17 cellular contexts compared by ENCODE assay signal in genomic region chr2:221836091-221836490, GRCh38.
DNase-seq lines count a peak whose midpoint lies in the region; ATAC-seq, FAIRE-seq and TF ChIP-seq lines count a peak whose summit lies in the region.
"Had no signal": no experiment of that assay in that cellular context is flagged by ENCODE, and none has a peak within 500 bp of the region (broad histone marks: within the 10 kb centered on the region; RNA-seq: fewer than 3 reads in every experiment).

No MANE protein-coding gene starts in this region.

- peak; percentile 16 for DNase-seq in AG20443 (ENCODE audit: low spot score)
- DNase-seq in HCT116 (ENCODE audit: low read depth, low spot score), result no peak
- DNase-seq in bronchial epithelial cell (ENCODE audit: low read depth), result peak; percentile 22
- peak; percentile 8 for DNase-seq in myocyte (ENCODE audit: low read depth)
- DNase-seq in upper lobe of left lung, result no peak
- no peak for DNase-seq in stimulated activated naive CD8-positive, alpha-beta T cell treated with anti-CD3 and anti-CD28 coated beads, Interleukin-15, Interleukin-2, amounts not matched to agents 100 U/mL and 50 U/mL, for 24 hours
- no peak for DNase-seq in suprapubic skin (ENCODE audit: low spot score in 2 of 2)
- DNase-seq: C1 segment of cervical spinal cord, GF-D8, GOT3, HFFc6, NCI-H1105 treated with DMSO at 0.1 percent for 48 hours, NCI-H187 treated with DMSO at 0.1 percent for 48 hours, NCI-H2171, NCI-H446 treated with DMSO at 0.1 percent for 48 hours had no signal

- H3K4me2 ChIP-seq in HCT116 (ENCODE audit: low read length), result no peak overlapping the region

- TF ChIP-seq EP300 in upper lobe of left lung (IDR thresholded peaks at IDR 0.05) (no peak), suprapubic skin (IDR thresholded peaks at IDR 0.05) (no peak)

- H3K79me2 ChIP-seq in HCT116 (ENCODE audit: insufficient read depth, low read length), result no peaks in the 10 kb centered on the region

- H3K9me3 ChIP-seq in HCT116 (ENCODE audit: control insufficient read depth in 1 of 2, insufficient read depth in 1 of 2, low read depth in 1 of 2, low read length in 2 of 2) (no peaks in the 10 kb centered on the region), upper lobe of left lung (no peaks in the 10 kb centered on the region), suprapubic skin (no peaks in the 10 kb centered on the region)

- intact Hi-C loops in HCT116 (cut with micrococcal nuclease), result no loop called here

- H3K27ac ChIP-seq in HCT116 (ENCODE audit: low read depth, low read length) (no peak overlapping the region), upper lobe of left lung (no peak overlapping the region), suprapubic skin (no peak overlapping the region)

- no peaks in the 10 kb centered on the region for H3K9me2 ChIP-seq in HCT116 (ENCODE audit: insufficient read depth)

- no peak overlapping the region for H3K9ac ChIP-seq in HCT116 (ENCODE audit: low read length)

- H3K27me3 ChIP-seq in HCT116 (ENCODE audit: insufficient read depth, low read length), result peaks cover 6% of the 10 kb centered on the region; the same call in 1 of the 2 replicates
- H3K27me3 ChIP-seq in bronchial epithelial cell (ENCODE audit: control insufficient read depth, insufficient read depth, low read length), result no peaks in the 10 kb centered on the region
- no peaks in the 10 kb centered on the region for H3K27me3 ChIP-seq in upper lobe of left lung
- H3K27me3 ChIP-seq in suprapubic skin, result no peaks in the 10 kb centered on the region

- H3K4me3 ChIP-seq in HCT116 (replicated peaks in 1 of 2; ENCODE audit: low read depth in 1 of 2, low read length in 2 of 2) (no peak overlapping the region), bronchial epithelial cell (ENCODE audit: low read depth, low read length) (no peak overlapping the region), upper lobe of left lung (no peak overlapping the region), suprapubic skin (no peak overlapping the region)

- no peak for TF ChIP-seq POLR2A in HCT116 (IDR thresholded peaks at IDR 0.05; ENCODE audit: borderline replicate concordance, extremely low read depth, insufficient read depth, insufficient read length)
- TF ChIP-seq POLR2A in upper lobe of left lung (IDR thresholded peaks at IDR 0.05), result no peak
- TF ChIP-seq POLR2A in suprapubic skin (IDR thresholded peaks at IDR 0.05), result no peak

- CTCF ChIA-PET in HCT116 (lab: Charles Lee), result no interaction called here

- H3K4me1 ChIP-seq in HCT116 (ENCODE audit: control insufficient read depth in 1 of 2, insufficient read depth in 2 of 2, low read length in 2 of 2) (no peaks in the 10 kb centered on the region), upper lobe of left lung (no peaks in the 10 kb centered on the region), suprapubic skin (no peaks in the 10 kb centered on the region)

- ATAC-seq in HCT116, result no peak
- no peak for ATAC-seq in upper lobe of left lung (ENCODE audit: low FRiP score in 2 of 2)
- ATAC-seq in stimulated activated naive CD8-positive, alpha-beta T cell treated with anti-CD3 and anti-CD28 coated beads, Interleukin-15, Interleukin-2, amounts not matched to agents 100 U/mL and 50 U/mL, for 24 hours, result no peak

- no peaks in the 10 kb centered on the region for H3K36me3 ChIP-seq in HCT116 (ENCODE audit: control insufficient read depth in 1 of 2, insufficient read depth in 2 of 2, low read length in 2 of 2)
- H3K36me3 ChIP-seq in bronchial epithelial cell (ENCODE audit: control insufficient read depth, insufficient read depth, low read length), result no peaks in the 10 kb centered on the region
- no peaks in the 10 kb centered on the region for H3K36me3 ChIP-seq in upper lobe of left lung
- no peaks in the 10 kb centered on the region for H3K36me3 ChIP-seq in suprapubic skin

- no TSS peak for BruUV-seq in HCT116 (replicated peaks; lab: Mats Ljungman, UMichigan)

- 0 out of 2 replicates have a peak, but pooled peaks have one; percentile 12 for TF ChIP-seq RAD21 in HCT116 (IDR thresholded peaks at IDR 0.05; ENCODE audit: low read depth)

- RAD21 ChIA-PET in HCT116 (lab: Charles Lee; ENCODE audit: low non-redundant PET in 1 of 2, low total read pairs in 2 of 2, uncharacterized antibody in 2 of 2, unreplicated experiment in 2 of 2), result no interaction called here

- no peak for TF ChIP-seq CTCF in HCT116 (IDR thresholded peaks at IDR 0.05 in 2 of 3, conservative IDR thresholded peaks at IDR 0.05 in 1 of 3; ENCODE audit: borderline replicate concordance in 1 of 3, insufficient read depth in 1 of 3, low read depth in 2 of 3, low read length in 2 of 3)
- no peak for TF ChIP-seq CTCF in bronchial epithelial cell (IDR thresholded peaks at IDR 0.05; ENCODE audit: insufficient read depth, low read length, severe bottlenecking)
- no peak for TF ChIP-seq CTCF in upper lobe of left lung (IDR thresholded peaks at IDR 0.05)
- no peak for TF ChIP-seq CTCF in suprapubic skin (IDR thresholded peaks at IDR 0.05)

- POLR2A ChIA-PET in HCT116 (lab: Charles Lee), result no interaction called here

- no peak overlapping the region for H2AFZ ChIP-seq in HCT116 (ENCODE audit: low read depth, low read length, poor library complexity, severe bottlenecking)

- WGBS in upper lobe of left lung, 2 donors, result 77 to 79% methylated on average over 3 of the region's 3 CpGs
- 38% methylated on average over 3 of the region's 3 CpGs for WGBS in suprapubic skin

- no peak for FAIRE-seq in bronchial epithelial cell (lab: Jason Lieb, UNC)
- FAIRE-seq: A204.1, GM12892 had no signal

- no peaks in the 10 kb centered on the region for H4K20me1 ChIP-seq in HCT116 (ENCODE audit: insufficient read depth)

TF ChIP-seq in HCT116, 20 proteins besides CTCF, POLR2A, EP300 and RAD21 (continues in another document):
- TF ChIP-seq POLR2AphosphoS5 (IDR thresholded peaks at IDR 0.05; ENCODE audit: low read depth, low read length) (no peak), ATF3 (IDR thresholded peaks at IDR 0.05) (no peak), FOSL1 (IDR thresholded peaks at IDR 0.05; ENCODE audit: low read depth) (no peak), REST (IDR thresholded peaks at IDR 0.05; ENCODE audit: low read depth) (no peak), CEBPB (IDR thresholded peaks at IDR 0.05; ENCODE audit: low read depth) (no peak), SRF (IDR thresholded peaks at IDR 0.05; ENCODE audit: low read depth) (no peak), SIN3A (IDR thresholded peaks at IDR 0.05; ENCODE audit: low read depth) (no peak), TCF7L2 (IDR thresholded peaks at IDR 0.05; ENCODE audit: borderline replicate concordance, extremely low read depth, insufficient read depth, insufficient read length) (no peak), ZBTB33 (IDR thresholded peaks at IDR 0.05; ENCODE audit: extremely low read depth, insufficient replicate concordance, low read length) (no peak), EGR1 (IDR thresholded peaks at IDR 0.05; ENCODE audit: low read depth) (no peak), ELF1 (IDR thresholded peaks at IDR 0.05; ENCODE audit: borderline replicate concordance, low read depth) (no peak), ZNF274 (IDR thresholded peaks at IDR 0.05; ENCODE audit: low read depth, low read length) (no peak), MAX (IDR thresholded peaks at IDR 0.05) (no peak), JUND (IDR thresholded peaks at IDR 0.05) (no peak), EZH2 (IDR thresholded peaks at IDR 0.05) (no peak), SP1 (IDR thresholded peaks at IDR 0.05; ENCODE audit: low read depth) (no peak)

Comparison
In these comparisons a context has a peak if more than half of its experiments do, and no peak if none do; other contexts are left out.
1. DNase-seq: peak in AG20443 (single experiment), bronchial epithelial cell (single experiment) and myocyte (single experiment); none in HCT116 (single experiment), upper lobe of left lung (0 of 2), stimulated activated naive CD8-positive, alpha-beta T cell treated with anti-CD3 and anti-CD28 coated beads, Interleukin-15, Interleukin-2, amounts not matched to agents 100 U/mL and 50 U/mL, for 24 hours (single experiment) and suprapubic skin (0 of 2).